1 cellular context compared by ENCODE assay signal in genomic region chr1:27098447-27099153, GRCh38.
TF ChIP-seq lines count a peak whose summit lies in the region.

No MANE protein-coding gene starts in this region.

TF ChIP-seq in GM23338, 12 proteins besides CTCF, POLR2A, EP300 and RAD21 (continued from another document):
- TF ChIP-seq ZNF462 (CRISPR knock-in tag; IDR thresholded peaks at IDR 0.05): no peak
- TF ChIP-seq STAT1 (IDR thresholded peaks at IDR 0.05; ENCODE audit: unreplicated experiment): no peak
- no peak for TF ChIP-seq REST (IDR thresholded peaks at IDR 0.05; ENCODE audit: unreplicated experiment)
- TF ChIP-seq NANOG (IDR thresholded peaks at IDR 0.05; ENCODE audit: borderline replicate concordance): no peak
- no peak for TF ChIP-seq ZNF331 (CRISPR knock-in tag; IDR thresholded peaks at IDR 0.05; ENCODE audit: low read depth)
